ENCODE assay signal across 9 cellular contexts in the genomic region with DNA sequence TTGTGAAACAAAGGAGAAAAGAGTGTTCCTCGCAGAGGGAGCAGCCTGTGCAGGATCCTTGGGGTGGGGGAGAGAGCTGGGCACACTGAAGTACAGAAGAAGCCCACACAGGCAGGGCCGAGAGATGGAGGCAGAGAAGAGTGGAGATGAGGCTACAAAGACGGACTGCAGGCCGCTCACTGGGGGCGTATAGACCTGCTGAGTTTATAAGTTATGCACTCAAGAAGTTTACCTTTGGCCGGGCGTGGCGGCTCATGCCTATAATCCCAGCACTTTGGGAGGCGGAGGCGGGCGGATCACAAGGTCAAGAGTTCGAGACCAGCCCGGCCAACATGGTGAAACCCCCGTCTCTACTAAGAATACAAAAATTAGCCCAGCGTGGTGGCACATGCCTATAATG. TPM values are rescaled to one million over a fixed set of nuclear protein-coding genes. Genes with fewer than 3 reads are reported as not detected.
"Had no signal": no experiment of that assay in that cellular context is flagged by ENCODE, and none has a peak within 500 bp of the region (broad histone marks: within the 10 kb centered on the region; RNA-seq: fewer than 3 reads in every experiment).

No MANE protein-coding gene starts in this region.

RNA-seq across cellular contexts. Expression of a gene that starts 7.6 kb away (rescaled TPM):
- total RNA-seq: activated T-helper 17 cell treated with anti-CD3 and anti-CD28 coated beads, Interleukin-2, amount 50 U/mL, for 72 hours; aorta; glomerular endothelial cell; kidney epithelial cell; mesenteric fat pad; ovary; pulmonary artery endothelial cell; sigmoid colon; T-helper 17 cell had no signal
- polyA plus RNA-seq: aorta, ovary had no signal

RNA-seq across cellular contexts. Expression of a gene that starts 16.2 kb away (rescaled TPM):
- total RNA-seq: activated T-helper 17 cell treated with anti-CD3 and anti-CD28 coated beads, Interleukin-2, amount 50 U/mL, for 72 hours; pulmonary artery endothelial cell had no signal
